12 cellular contexts compared by ENCODE assay signal in the genomic region with DNA sequence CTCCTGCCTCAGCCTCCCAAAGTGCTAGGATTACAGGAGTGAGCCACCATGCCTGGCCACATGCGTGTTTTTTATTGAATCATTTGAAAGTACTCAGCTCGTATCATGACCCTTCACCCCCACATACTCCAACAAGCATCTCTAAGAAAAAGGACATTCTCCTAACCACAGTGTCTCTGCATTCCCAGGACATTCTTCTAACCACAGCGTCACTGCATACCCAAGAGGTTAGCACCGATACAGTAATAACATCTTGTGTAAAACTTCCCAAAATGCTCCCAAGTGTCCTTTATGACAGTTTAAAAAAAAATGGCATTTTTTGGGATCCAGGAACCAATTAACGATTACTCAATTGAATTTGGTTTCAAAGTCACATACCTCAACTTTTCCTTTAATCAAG. TPM values are rescaled to one million over a fixed set of nuclear protein-coding genes. Genes with fewer than 3 reads are reported as not detected.
DNase-seq lines count a peak whose midpoint lies in the region; ATAC-seq and TF ChIP-seq lines count a peak whose summit lies in the region.
"Had no signal": no experiment of that assay in that cellular context is flagged by ENCODE, and none has a peak within 500 bp of the region (broad histone marks: within the 10 kb centered on the region; RNA-seq: fewer than 3 reads in every experiment).

No MANE protein-coding gene starts in this region.

- peak overlapping the region; percentile 98 for H3K27ac ChIP-seq in PC-3 (ENCODE audit: low read length)
- peak overlapping the region; percentile 6 to 59 for H3K27ac ChIP-seq in esophagus (ENCODE audit: low read depth in 2 of 2, low read length in 1 of 2)
- H3K27ac ChIP-seq in osteoblast (ENCODE audit: low read depth, low read length): peak overlapping the region; percentile 93
- no peak overlapping the region for H3K27ac ChIP-seq in effector memory CD4-positive, alpha-beta T cell (ENCODE audit: insufficient read depth, low read length, poor library complexity, severe bottlenecking)

- H3K4me2 ChIP-seq in PC-3 (ENCODE audit: low read length): peak overlapping the region; percentile 73
- peak overlapping the region; percentile 40 for H3K4me2 ChIP-seq in osteoblast (ENCODE audit: insufficient read depth, low read length)

- 0 out of 2 replicates have a peak overlapping the region, but pooled peaks have one; percentile 18 for H3K4me3 ChIP-seq in PC-3 (ENCODE audit: low read length)
- H3K4me3 ChIP-seq in esophagus (ENCODE audit: low read depth in 1 of 2, low read length in 2 of 2): no peak overlapping the region
- no peak overlapping the region for H3K4me3 ChIP-seq in osteoblast (ENCODE audit: insufficient read depth, low read length)
- no peak overlapping the region for H3K4me3 ChIP-seq in effector memory CD4-positive, alpha-beta T cell (ENCODE audit: insufficient read depth, low read depth, low read length, poor library complexity, severe bottlenecking)

- H3K9me3 ChIP-seq in PC-3 (ENCODE audit: low read length): no peaks in the 10 kb centered on the region
- H3K9me3 ChIP-seq in esophagus (ENCODE audit: control insufficient read depth in 2 of 2, insufficient read depth in 1 of 2, low read depth in 1 of 2, low read length in 1 of 2): no peaks in the 10 kb centered on the region
- no peaks in the 10 kb centered on the region for H3K9me3 ChIP-seq in osteoblast (ENCODE audit: low read depth, low read length)
- no peaks in the 10 kb centered on the region for H3K9me3 ChIP-seq in effector memory CD4-positive, alpha-beta T cell (ENCODE audit: control insufficient read depth, low read length)

- peaks cover 40% of the 10 kb centered on the region for H3F3A ChIP-seq in PC-3 (ENCODE audit: low read length, unreplicated experiment)

- CTCF ChIA-PET in PC-3 (lab: Charles Lee): no interaction called here

- POLR2A ChIA-PET in PC-3 (lab: Charles Lee; ENCODE audit: unreplicated experiment): no interaction called here

- H3K79me2 ChIP-seq in PC-3 (ENCODE audit: low read length): peaks cover 98% of the 10 kb centered on the region
- H3K79me2 ChIP-seq in osteoblast (ENCODE audit: insufficient read depth, low read length): peaks cover 83% of the 10 kb centered on the region

- peak; percentile 77 for DNase-seq in AG20443 (ENCODE audit: low spot score)
- DNase-seq in PC-3: peak; percentile 53
- DNase-seq in osteoblast (ENCODE audit: insufficient read length, low spot score, missing footprints): peak; percentile 44
- no peak for DNase-seq in effector memory CD4-positive, alpha-beta T cell
- no peak for DNase-seq in activated T-cell treated with anti-CD3 and anti-CD28 coated beads, Interleukin-2, amount 50 U/mL, for 48 hours
- DNase-seq in NCI-H146 (lab: John Stamatoyannopoulos, UW): no peak
- DNase-seq: activated CD8-positive, alpha-beta memory T cell treated with anti-CD3 and anti-CD28 coated beads for 24 hours; caudate nucleus; left colon; NCI-H1092 had no signal

- peaks cover 70% of the 10 kb centered on the region for H3K4me1 ChIP-seq in PC-3 (ENCODE audit: insufficient read depth, low read length)
- peaks cover 5 to 19% of the 10 kb centered on the region in 2 donors for H3K4me1 ChIP-seq in esophagus (ENCODE audit: control insufficient read depth in 2 of 2, insufficient read depth in 2 of 2, low read length in 1 of 2)
- peaks cover 83% of the 10 kb centered on the region for H3K4me1 ChIP-seq in osteoblast (ENCODE audit: insufficient read depth, low read length)
- no peaks in the 10 kb centered on the region for H3K4me1 ChIP-seq in effector memory CD4-positive, alpha-beta T cell (ENCODE audit: control insufficient read depth, insufficient read depth, low read length, poor library complexity, severe bottlenecking)

- H3K27me3 ChIP-seq in PC-3 (ENCODE audit: low read length) (no peaks in the 10 kb centered on the region), esophagus (ENCODE audit: control insufficient read depth in 1 of 2, insufficient read depth in 2 of 2, low read length in 2 of 2) (no peaks in the 10 kb centered on the region), osteoblast (ENCODE audit: insufficient read depth, low read length) (no peaks in the 10 kb centered on the region)
- no peaks in the 10 kb centered on the region for H3K27me3 ChIP-seq in effector memory CD4-positive, alpha-beta T cell (replicated peaks; ENCODE audit: control insufficient read depth, insufficient read depth, low read length, poor library complexity, severe bottlenecking)

- no peak for ATAC-seq in PC-3
- no peak for ATAC-seq in activated CD4-positive, CD25-positive, alpha-beta regulatory T cell treated with anti-CD3 and anti-CD28 coated beads, Interleukin-2, amount 50 U/mL, for 24 hours
- ATAC-seq: left colon had no signal

- H3K36me3 ChIP-seq in PC-3 (ENCODE audit: low read depth, low read length): peaks cover 8% of the 10 kb centered on the region
- no peaks in the 10 kb centered on the region for H3K36me3 ChIP-seq in esophagus (ENCODE audit: control insufficient read depth in 2 of 2, insufficient read depth in 2 of 2, low read length in 1 of 2)
- no peaks in the 10 kb centered on the region for H3K36me3 ChIP-seq in osteoblast (ENCODE audit: insufficient read depth, low read length)
- H3K36me3 ChIP-seq in effector memory CD4-positive, alpha-beta T cell (ENCODE audit: control insufficient read depth, insufficient read depth, low read length): no peaks in the 10 kb centered on the region

- no peaks in the 10 kb centered on the region for H3K9me2 ChIP-seq in PC-3 (replicated peaks; ENCODE audit: low read length)

- TF ChIP-seq CTCF in PC-3 (conservative IDR thresholded peaks at IDR 0.05; ENCODE audit: low read depth, low read length) (no peak), osteoblast (IDR thresholded peaks at IDR 0.05; ENCODE audit: extremely low read depth, low read depth, low read length) (no peak)

- H2AFZ ChIP-seq in PC-3 (ENCODE audit: low read length) (no peak overlapping the region), osteoblast (ENCODE audit: low read length) (no peak overlapping the region)

- H3K9ac ChIP-seq in PC-3 (ENCODE audit: low read length): peak overlapping the region; percentile 47; the same call in 1 of the 2 replicates

- H4K20me1 ChIP-seq in PC-3 (ENCODE audit: low read length): peaks cover 16% of the 10 kb centered on the region
- H4K20me1 ChIP-seq in osteoblast (ENCODE audit: insufficient read depth, low read length): peaks cover 10% of the 10 kb centered on the region

- 75 to 82% methylated on average over 5 of the region's 5 CpGs for WGBS in esophagus, 2 donors

- intact Hi-C loops in PC-3 (cut with micrococcal nuclease): no loop called here

- no TSS peak for BruUV-seq in PC-3 (replicated peaks; lab: Mats Ljungman, UMichigan)

RNA-seq across cellular contexts. Expression of gene FLNB, which starts 39.6 kb away (rescaled TPM):
- total RNA-seq in PC-3 (2014; rRNA removed) (505 and 546 TPM in 2 replicates), osteoblast (259 and 274 TPM in 2 replicates)
- 10 to 100 TPM; 50.8 to 52.5 TPM for polyA plus RNA-seq in esophagus

Comparison
In these comparisons a context has a peak if more than half of its experiments do, and no peak if none do; other contexts are left out.
1. DNase-seq: peak in AG20443 (single experiment), PC-3 (single experiment) and osteoblast (single experiment); none in effector memory CD4-positive, alpha-beta T cell (0 of 3), activated T-cell treated with anti-CD3 and anti-CD28 coated beads, Interleukin-2, amount 50 U/mL, for 48 hours (0 of 2) and NCI-H146 (single experiment).